9 cellular contexts compared by ENCODE assay signal in genomic region chr9:105114956-105115728, GRCh38.
A peak's percentile ranks its signal among the peaks of the same experiment; 100 is the strongest.
DNase-seq lines count a peak whose midpoint lies in the region; ATAC-seq lines count a peak whose summit lies in the region.
"Had no signal": no experiment of that assay in that cellular context is flagged by ENCODE, and none has a peak within 500 bp of the region (broad histone marks: within the 10 kb centered on the region; RNA-seq: fewer than 3 reads in every experiment).

No MANE protein-coding gene starts in this region.

- POLR2A ChIA-PET in CD4-positive, alpha-beta memory T cell (lab: Charles Lee; ENCODE audit: partially characterized antibody): interaction anchor here (0.6 to 1.2 kb wide), 3 partner anchors 13 to 50 kb away, joined by 3 to 4 read pairs (median 3); no protein-coding TSS in a partner anchor
- POLR2A ChIA-PET in activated CD4-positive, alpha-beta memory T cell treated with anti-CD3 and anti-CD28 coated beads, Interleukin-2, amount 10 ng/mL, durations not matched to agents 7 days and 5 days (lab: Charles Lee): interaction anchor here (0.6 to 1.2 kb wide), 2 partner anchors 13 to 285 kb away, joined by 3 read pairs; no protein-coding TSS in a partner anchor

- H3K36me3 ChIP-seq in CD4-positive, alpha-beta memory T cell (ENCODE audit: insufficient read depth, low read length): no peaks in the 10 kb centered on the region

- intact Hi-C loops in CD4-positive, alpha-beta memory T cell (cut with micrococcal nuclease): loop anchor here (1.0 kb wide), 1 partner anchor 13 kb away; no protein-coding TSS in a partner anchor

- H3K36me3 Mint-ChIP-seq in CD4-positive, alpha-beta memory T cell: no peaks in the 10 kb centered on the region
- H3K36me3 Mint-ChIP-seq in activated CD4-positive, alpha-beta memory T cell treated with anti-CD3 and anti-CD28 coated beads, Interleukin-2, amount 10 ng/mL, durations not matched to agents 7 days and 5 days (ENCODE audit: low read depth): no peaks in the 10 kb centered on the region

- no peaks in the 10 kb centered on the region for H3K27me3 Mint-ChIP-seq in CD4-positive, alpha-beta memory T cell
- peaks cover under 1% of the 10 kb centered on the region for H3K27me3 Mint-ChIP-seq in activated CD4-positive, alpha-beta memory T cell treated with anti-CD3 and anti-CD28 coated beads, Interleukin-2, amount 10 ng/mL, durations not matched to agents 7 days and 5 days

- no peaks in the 10 kb centered on the region for H3K27me3 ChIP-seq in CD4-positive, alpha-beta memory T cell (ENCODE audit: insufficient read depth, low read length)

- H3K9me3 Mint-ChIP-seq in CD4-positive, alpha-beta memory T cell: no peaks in the 10 kb centered on the region
- no peaks in the 10 kb centered on the region for H3K9me3 Mint-ChIP-seq in activated CD4-positive, alpha-beta memory T cell treated with anti-CD3 and anti-CD28 coated beads, Interleukin-2, amount 10 ng/mL, durations not matched to agents 7 days and 5 days

- H3K4me3 ChIP-seq in CD4-positive, alpha-beta memory T cell (ENCODE audit: low read length in 2 of 2): no peak overlapping the region

- peaks cover 30% of the 10 kb centered on the region for H3K4me1 ChIP-seq in CD4-positive, alpha-beta memory T cell (ENCODE audit: insufficient read depth, low read length)
- H3K4me1 ChIP-seq: parathyroid adenoma had no signal

- peaks cover 25 to 35% (median 28%) of the 10 kb centered on the region in 4 donors for H3K4me1 Mint-ChIP-seq in CD4-positive, alpha-beta memory T cell
- H3K4me1 Mint-ChIP-seq in activated CD4-positive, alpha-beta memory T cell treated with anti-CD3 and anti-CD28 coated beads, Interleukin-2, amount 10 ng/mL, durations not matched to agents 7 days and 5 days: peaks cover 28% of the 10 kb centered on the region

- peak in 4 of 5 donors; percentile 23 to 44 (median 36) for DNase-seq in CD4-positive, alpha-beta memory T cell
- peak; percentile 56 for DNase-seq in activated CD4-positive, alpha-beta memory T cell treated with anti-CD3 and anti-CD28 coated beads, Interleukin-2, amount 10 ng/mL, durations not matched to agents 7 days and 5 days
- peak; percentile 51 for DNase-seq in left kidney (ENCODE audit: low read depth, low spot score)
- no peak for DNase-seq in occipital lobe (lab: John Stamatoyannopoulos, UW)
- no peak for DNase-seq in NCI-H226

- ATAC-seq in GM19452 (IDR thresholded peaks at IDR 0.05; ENCODE audit: unreplicated experiment) (peak; percentile 77), HG03565 (IDR thresholded peaks at IDR 0.05; ENCODE audit: unreplicated experiment) (peak; percentile 69), HG03045 (IDR thresholded peaks at IDR 0.05; ENCODE audit: unreplicated experiment) (no peak)

- no peak overlapping the region for H3K27ac ChIP-seq in CD4-positive, alpha-beta memory T cell (ENCODE audit: low read depth, low read length)
- H3K27ac ChIP-seq: parathyroid adenoma had no signal

- peak overlapping the region; percentile 43 to 82 (median 72) for H3K4me3 Mint-ChIP-seq in CD4-positive, alpha-beta memory T cell
- H3K4me3 Mint-ChIP-seq in activated CD4-positive, alpha-beta memory T cell treated with anti-CD3 and anti-CD28 coated beads, Interleukin-2, amount 10 ng/mL, durations not matched to agents 7 days and 5 days: no peak overlapping the region

- H3K9me3 ChIP-seq in CD4-positive, alpha-beta memory T cell (ENCODE audit: control insufficient read depth in 1 of 2, low read length in 2 of 2): no peaks in the 10 kb centered on the region

- CTCF ChIA-PET in CD4-positive, alpha-beta memory T cell (lab: Charles Lee; ENCODE audit: partially characterized antibody): no interaction called here
- CTCF ChIA-PET in activated CD4-positive, alpha-beta memory T cell treated with anti-CD3 and anti-CD28 coated beads, Interleukin-2, amount 10 ng/mL, durations not matched to agents 7 days and 5 days (lab: Charles Lee): interaction anchor here (0.7 to 1.2 kb wide), 4 partner anchors 11 to 290 kb away, joined by 3 read pairs; no protein-coding TSS in a partner anchor

- H3K27ac Mint-ChIP-seq in CD4-positive, alpha-beta memory T cell: peak overlapping the region in 3 of 7 donors; percentile 8 to 72 (median 43)
- H3K27ac Mint-ChIP-seq in activated CD4-positive, alpha-beta memory T cell treated with anti-CD3 and anti-CD28 coated beads, Interleukin-2, amount 10 ng/mL, durations not matched to agents 7 days and 5 days: peak overlapping the region; percentile 17

Comparison
In these comparisons a context has a peak if more than half of its experiments do, and no peak if none do; other contexts are left out.
1. DNase-seq: peak in CD4-positive, alpha-beta memory T cell (4 of 5), activated CD4-positive, alpha-beta memory T cell treated with anti-CD3 and anti-CD28 coated beads, Interleukin-2, amount 10 ng/mL, durations not matched to agents 7 days and 5 days (single experiment) and left kidney (single experiment); none in occipital lobe (single experiment) and NCI-H226 (single experiment).